ENCODE assay signal across 13 cellular contexts in genomic region chr20:54227241-54227640, GRCh38.
A peak's percentile ranks its signal among the peaks of the same experiment; 100 is the strongest.
DNase-seq lines count a peak whose midpoint lies in the region; ATAC-seq lines count a peak whose summit lies in the region.
"Had no signal": no experiment of that assay in that cellular context is flagged by ENCODE, and none has a peak within 500 bp of the region (broad histone marks: within the 10 kb centered on the region; RNA-seq: fewer than 3 reads in every experiment).

No MANE protein-coding gene starts in this region.

- DNase-seq in D341Med (ENCODE audit: low spot score) (no peak), NCI-H82 treated with DMSO at 0.1 percent for 48 hours (lab: John Stamatoyannopoulos, UW; ENCODE audit: unreplicated experiment) (no peak), NCI-H1048 (lab: John Stamatoyannopoulos, UW) (no peak)
- DNase-seq in stimulated activated naive CD4-positive, alpha-beta T cell treated with Interleukin-2 at 50 U/mL for 16 hours (lab: John Stamatoyannopoulos, UW) = no peak
- DNase-seq: activated CD8-positive, alpha-beta memory T cell treated with anti-CD3 and anti-CD28 coated beads, Interleukin-2, amount 50 U/mL, for 4 hours; colonic mucosa; NCI-H510A; stimulated activated naive CD4-positive, alpha-beta T cell had no signal

- ATAC-seq in GM18520 (IDR thresholded peaks at IDR 0.05; ENCODE audit: unreplicated experiment) (peak; percentile 67), GM21381 (IDR thresholded peaks at IDR 0.05; ENCODE audit: unreplicated experiment) (peak; percentile 88), HG02943 (IDR thresholded peaks at IDR 0.05; ENCODE audit: low read depth, unreplicated experiment) (peak; percentile 90), HG03565 (IDR thresholded peaks at IDR 0.05; ENCODE audit: unreplicated experiment) (peak; percentile 82)
- ATAC-seq: Right ventricle myocardium inferior had no signal
